23 cellular contexts compared by ENCODE assay signal in genomic region chr2:138209009-138209408, GRCh38.
A peak's percentile ranks its signal among the peaks of the same experiment; 100 is the strongest.
DNase-seq lines count a peak whose midpoint lies in the region; ATAC-seq, FAIRE-seq and TF ChIP-seq lines count a peak whose summit lies in the region.
"Had no signal": no experiment of that assay in that cellular context is flagged by ENCODE, and none has a peak within 500 bp of the region (broad histone marks: within the 10 kb centered on the region; RNA-seq: fewer than 3 reads in every experiment).

No MANE protein-coding gene starts in this region.

- H3K4me3 ChIP-seq in foreskin fibroblast (ENCODE audit: low read depth in 1 of 2, low read length in 2 of 2) = no peak overlapping the region
- H3K4me3 ChIP-seq: GM23248, heart left ventricle, suprapubic skin, upper lobe of right lung had no signal

- no peak for TF ChIP-seq POLR2A in H54 (IDR thresholded peaks at IDR 0.05; ENCODE audit: low read depth, low read length)

- ATAC-seq in SK-N-SH treated with all-trans-retinoic acid at 6 μM for 48 hours = peak; percentile 92
- ATAC-seq in omental fat pad (ENCODE audit: low FRiP score) = no peak
- ATAC-seq: activated CD8-positive, alpha-beta T cell treated with anti-CD3 and anti-CD28 coated beads for 36 hours; heart left ventricle; left cardiac atrium; upper lobe of right lung had no signal

- FAIRE-seq in H54 (lab: Jason Lieb, UNC) = peak; percentile 84
- FAIRE-seq: D721Med, GM12892 had no signal

- TF ChIP-seq CTCF in foreskin fibroblast (IDR thresholded peaks at IDR 0.05; ENCODE audit: low read depth, low read length) = no peak
- no peak for TF ChIP-seq CTCF in omental fat pad (IDR thresholded peaks at IDR 0.05)

- DNase-seq in H54 (ENCODE audit: insufficient read length, low spot score) (no peak), foreskin fibroblast (peak; percentile 23 to 57), pulmonary artery endothelial cell (ENCODE audit: low read depth, low spot score) (peak; percentile 3), medulla oblongata (ENCODE audit: extremely low spot score) (no peak), omental fat pad (ENCODE audit: low spot score) (no peak), NCI-H1105 (lab: John Stamatoyannopoulos, UW) (no peak)
- DNase-seq: activated CD4-positive, CD25-positive, alpha-beta regulatory T cell treated with anti-CD3 and anti-CD28 coated beads, Interleukin-2, amount 50 U/mL, for 72 hours; activated CD8-positive, alpha-beta T cell treated with anti-CD3 and anti-CD28 coated beads for 36 hours; aorta; CD4-positive, CD25-positive, alpha-beta regulatory T cell; GM23248; heart left ventricle; Kasumi-1; left cardiac atrium; NCI-H187; NCI-H526; stimulated activated CD4-positive, alpha-beta T cell treated with anti-CD3 and anti-CD28 coated beads, Interleukin-15, amount 100 ng/mL, for 24 hours; stimulated activated naive CD4-positive, alpha-beta T cell; upper lobe of right lung had no signal

TF ChIP-seq in SK-N-SH treated with all-trans-retinoic acid at 6 μM for 48 hours, 23 proteins besides CTCF, POLR2A, EP300 and RAD21:
- TF ChIP-seq ISL1 (CRISPR knock-in tag; IDR thresholded peaks at IDR 0.05) (peak; percentile 97), CSRNP3 (CRISPR knock-in tag; IDR thresholded peaks at IDR 0.05) (no peak), GLIS3 (CRISPR knock-in tag; IDR thresholded peaks at IDR 0.05) (no peak), TCF4 (CRISPR knock-in tag; IDR thresholded peaks at IDR 0.05; ENCODE audit: borderline replicate concordance) (no peak), RARB (CRISPR knock-in tag; IDR thresholded peaks at IDR 0.05) (no peak), PPARA (CRISPR knock-in tag; IDR thresholded peaks at IDR 0.05; ENCODE audit: borderline replicate concordance) (no peak), TSHZ2 (CRISPR knock-in tag; IDR thresholded peaks at IDR 0.05) (no peak), POU6F1 (CRISPR knock-in tag; IDR thresholded peaks at IDR 0.05; ENCODE audit: borderline replicate concordance, low read depth) (no peak), ZNF565 (CRISPR knock-in tag; conservative IDR thresholded peaks at IDR 0.05; ENCODE audit: low read depth) (no peak), SNAI2 (CRISPR knock-in tag; IDR thresholded peaks at IDR 0.05) (0 out of 2 replicates have a peak, but pooled peaks have one; percentile 49), TOX (CRISPR knock-in tag; IDR thresholded peaks at IDR 0.05; ENCODE audit: borderline replicate concordance) (peak; percentile 30; the same call in 1 of the 2 replicates), ZNF70 (CRISPR knock-in tag; IDR thresholded peaks at IDR 0.05) (no peak), CREB5 (CRISPR knock-in tag; IDR thresholded peaks at IDR 0.05; ENCODE audit: low read depth) (peak; percentile 95), ZFP30 (CRISPR knock-in tag; IDR thresholded peaks at IDR 0.05) (no peak), BACH2 (CRISPR knock-in tag; IDR thresholded peaks at IDR 0.05; ENCODE audit: borderline replicate concordance) (no peak), PATZ1 (CRISPR knock-in tag; IDR thresholded peaks at IDR 0.05; ENCODE audit: borderline replicate concordance) (peak; percentile 45; the same call in 1 of the 2 replicates), ZC3H10 (CRISPR knock-in tag; IDR thresholded peaks at IDR 0.05) (peak; percentile 63; the same call in 1 of the 2 replicates), ARNTL (CRISPR knock-in tag; IDR thresholded peaks at IDR 0.05; ENCODE audit: borderline replicate concordance, low read depth) (no peak), OSR1 (CRISPR knock-in tag; IDR thresholded peaks at IDR 0.05) (no peak), ZFP3 (CRISPR knock-in tag; IDR thresholded peaks at IDR 0.05) (no peak), CSDC2 (CRISPR knock-in tag; IDR thresholded peaks at IDR 0.05) (no peak), ZNF8 (CRISPR knock-in tag; IDR thresholded peaks at IDR 0.05) (no peak), ESRRG (CRISPR knock-in tag; IDR thresholded peaks at IDR 0.05) (no peak; the same call in 1 of the 2 replicates)
TF ChIP-seq in SK-N-SH treated with all-trans-retinoic acid at 6 μM for 48 hours: peak in this region for 6.

Comparison
In these comparisons a context has a peak if more than half of its experiments do, and no peak if none do; other contexts are left out.
1. DNase-seq: peak in foreskin fibroblast (2 of 2) and pulmonary artery endothelial cell (single experiment); none in H54 (single experiment), medulla oblongata (single experiment), omental fat pad (single experiment) and NCI-H1105 (single experiment).